Comparison of ENCODE assay signal across 33 cellular contexts in genomic region chr2:17780546-17780945, GRCh38. TPM values are rescaled to one million over a fixed set of nuclear protein-coding genes. Genes with fewer than 3 reads are reported as not detected.
"Had no signal": no experiment of that assay in that cellular context is flagged by ENCODE, and none has a peak within 500 bp of the region (broad histone marks: within the 10 kb centered on the region; RNA-seq: fewer than 3 reads in every experiment).

No MANE protein-coding gene starts in this region.

- H3K27me3 ChIP-seq: body of pancreas, dorsolateral prefrontal cortex, esophagus muscularis mucosa, heart right ventricle, left lung, tibial artery had no signal

- H3K9me3 ChIP-seq: body of pancreas, esophagus muscularis mucosa, heart right ventricle, tibial artery had no signal

- FAIRE-seq: colon, endothelial cell of umbilical vein, keratinocyte had no signal

- DNase-seq: activated CD4-positive, alpha-beta T cell treated with anti-CD3 and anti-CD28 coated beads for 36 hours; activated CD4-positive, alpha-beta T cell treated with anti-CD3 and anti-CD28 coated beads, Interleukin-2, amount 50 U/mL, for 4 hours; activated CD8-positive, alpha-beta memory T cell treated with anti-CD3 and anti-CD28 coated beads for 24 hours; activated CD8-positive, alpha-beta memory T cell treated with anti-CD3 and anti-CD28 coated beads, Interleukin-2, amount 50 U/mL, for 4 hours; activated naive CD4-positive, alpha-beta T cell; activated T-cell treated with anti-CD3 and anti-CD28 coated beads, Interleukin-2, amount 50 U/mL, for 24 hours; amygdala; body of pancreas; dorsolateral prefrontal cortex; effector memory CD8-positive, alpha-beta T cell; heart right ventricle; left lung; naive thymus-derived CD4-positive, alpha-beta T cell; retina; stimulated activated CD4-positive, alpha-beta T cell treated with anti-CD3 and anti-CD28 coated beads, Interleukin-12 subunit alpha, Interleukin-12 subunit beta, amount 100 ng/mL, for 4 hours; stimulated activated CD4-positive, alpha-beta T cell treated with anti-CD3 and anti-CD28 coated beads, Interleukin-1b, Interleukin-23, amount 100 ng/mL, for 48 hours; substantia nigra; T1000; tibial artery had no signal

- ATAC-seq: activated CD4-positive, alpha-beta T cell treated with anti-CD3 and anti-CD28 coated beads for 36 hours; body of pancreas; effector memory CD8-positive, alpha-beta T cell; heart right ventricle; left lung; naive thymus-derived CD4-positive, alpha-beta T cell; WTC11 had no signal

- H3K27ac ChIP-seq: body of pancreas, dorsolateral prefrontal cortex, esophagus muscularis mucosa, heart right ventricle, left lung, tibial artery had no signal

- H3K4me3 ChIP-seq: body of pancreas, dorsolateral prefrontal cortex, esophagus muscularis mucosa, heart right ventricle, left lung, lung, tibial artery had no signal

- H3K4me1 ChIP-seq: body of pancreas, esophagus muscularis mucosa, heart right ventricle, left lung, tibial artery had no signal

RNA-seq across cellular contexts. Expression of gene MSGN1, which starts 35.7 kb away (rescaled TPM):
- total RNA-seq: activated CD4-positive, alpha-beta T cell treated with anti-CD3 and anti-CD28 coated beads for 36 hours; activated T-helper 2 cell treated with anti-CD3 and anti-CD28 coated beads, Interferon-gamma antibody, Interleukin-2, Interleukin-4, amounts not matched to agents 10 μg/mL and 5 μg/mL and 100 μg/mL, durations not matched to agents 14 hours and 24 hours and 36 hours; body of pancreas; cardiac septum; dorsolateral prefrontal cortex; endothelial cell of umbilical vein; esophagus muscularis mucosa; heart right ventricle; left lung; lung; mesenteric fat pad; mucosa of gallbladder; naive thymus-derived CD4-positive, alpha-beta T cell; neural crest cell; osteoblast; posterior vena cava; ureter; WTC11 had no signal
- polyA plus RNA-seq: endothelial cell of umbilical vein; heart right ventricle; lung; naive thymus-derived CD4-positive, alpha-beta T cell had no signal
